Comparison of ENCODE assay signal across 1 cellular context in the genomic region with DNA sequence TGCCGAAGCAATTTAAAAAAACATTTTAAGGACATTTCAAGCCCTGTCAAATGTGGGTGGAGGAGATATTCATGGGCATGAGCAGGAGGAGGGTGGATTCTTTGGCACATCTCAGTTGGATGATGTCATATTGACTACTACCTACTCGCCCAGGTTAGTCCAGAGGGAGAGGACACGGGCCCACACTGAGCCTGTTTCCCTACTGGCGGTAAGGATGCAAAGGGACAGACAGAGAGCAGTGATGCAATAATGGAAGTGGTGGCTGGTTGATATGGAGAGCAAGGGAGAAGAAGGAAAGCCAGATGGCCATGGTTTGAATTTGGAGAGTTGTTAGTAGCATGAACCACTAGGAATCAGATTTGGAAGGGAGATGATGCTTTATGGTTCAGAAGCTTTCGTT.
A peak's percentile ranks its signal among the peaks of the same experiment; 100 is the strongest.
TF ChIP-seq lines count a peak whose summit lies in the region.

No MANE protein-coding gene starts in this region.

TF ChIP-seq in HEK293, 187 proteins besides CTCF, POLR2A, EP300 and RAD21 (continued from another document):
- peak; percentile 56; the same call in 1 of the 2 replicates for TF ChIP-seq ZNF692 (tag by site-specific recombination; IDR thresholded peaks at IDR 0.05)
- TF ChIP-seq ZFP69B (tag by site-specific recombination; IDR thresholded peaks at IDR 0.05) = peak; percentile 51; the same call in 1 of the 2 replicates
- TF ChIP-seq, protein P1, sequence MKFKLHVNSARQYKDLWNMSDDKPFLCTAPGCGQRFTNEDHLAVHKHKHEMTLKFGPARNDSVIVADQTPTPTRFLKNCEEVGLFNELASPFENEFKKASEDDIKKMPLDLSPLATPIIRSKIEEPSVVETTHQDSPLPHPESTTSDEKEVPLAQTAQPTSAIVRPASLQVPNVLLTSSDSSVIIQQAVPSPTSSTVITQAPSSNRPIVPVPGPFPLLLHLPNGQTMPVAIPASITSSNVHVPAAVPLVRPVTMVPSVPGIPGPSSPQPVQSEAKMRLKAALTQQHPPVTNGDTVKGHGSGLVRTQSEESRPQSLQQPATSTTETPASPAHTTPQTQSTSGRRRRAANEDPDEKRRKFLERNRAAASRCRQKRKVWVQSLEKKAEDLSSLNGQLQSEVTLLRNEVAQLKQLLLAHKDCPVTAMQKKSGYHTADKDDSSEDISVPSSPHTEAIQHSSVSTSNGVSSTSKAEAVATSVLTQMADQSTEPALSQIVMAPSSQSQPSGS (tag by site-specific recombination; IDR thresholded peaks at IDR 0.05; ENCODE audit: low read depth) = 0 out of 2 replicates have a peak, but pooled peaks have one; percentile 13
- TF ChIP-seq ZNF701 (tag by site-specific recombination; IDR thresholded peaks at IDR 0.05) = no peak
